Comparison of ENCODE assay signal across 13 cellular contexts in the genomic region with DNA sequence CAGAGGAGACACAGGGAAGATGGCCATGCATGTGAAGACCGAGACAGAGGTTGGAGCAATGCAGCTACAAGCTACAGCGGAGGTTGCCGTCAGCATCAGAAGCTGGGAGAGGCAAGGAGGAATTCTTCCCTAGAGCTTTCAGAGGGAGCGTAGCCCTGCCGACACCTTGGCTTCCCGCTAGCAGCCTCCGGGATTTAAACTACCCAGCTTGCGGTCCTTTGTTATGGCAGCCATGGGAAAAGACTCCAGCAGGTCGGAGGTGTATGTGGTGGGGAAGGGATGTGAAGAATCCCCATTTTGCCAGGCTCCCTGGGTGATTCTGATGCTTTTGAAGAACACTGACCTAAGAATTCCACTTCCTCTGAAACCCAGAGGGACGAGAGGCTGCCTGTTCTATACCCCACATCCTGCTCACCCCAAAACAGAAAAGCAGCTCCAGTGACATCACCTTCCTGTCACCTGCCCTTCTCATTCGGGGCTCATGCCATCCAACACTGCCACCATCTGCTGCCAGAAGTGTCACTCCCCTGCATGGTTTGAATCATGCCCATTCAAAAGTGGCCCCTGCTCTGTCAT. TPM values are rescaled to one million over a fixed set of nuclear protein-coding genes. Genes with fewer than 3 reads are reported as not detected.
DNase-seq lines count a peak whose midpoint lies in the region; ATAC-seq, FAIRE-seq and TF ChIP-seq lines count a peak whose summit lies in the region.
"Had no signal": no experiment of that assay in that cellular context is flagged by ENCODE, and none has a peak within 500 bp of the region (broad histone marks: within the 10 kb centered on the region; RNA-seq: fewer than 3 reads in every experiment).

No MANE protein-coding gene starts in this region.

- no peaks in the 10 kb centered on the region for H3K36me3 Mint-ChIP-seq in immature natural killer cell

- no peak overlapping the region for H3K4me3 ChIP-seq in BLaER1
- H3K4me3 ChIP-seq in ascending aorta, result no peak overlapping the region
- H3K4me3 ChIP-seq: body of pancreas, left ventricle myocardium inferior, Peyer's patch, upper lobe of left lung had no signal

- FAIRE-seq in HTR-8/SVneo (lab: Jason Lieb, UNC), result no peak

- peak overlapping the region; percentile 61 for H3K4me2 ChIP-seq in BLaER1

- H3K4me1 ChIP-seq in BLaER1, result peaks cover 30% of the 10 kb centered on the region
- H3K4me1 ChIP-seq in ascending aorta, result peaks cover 0 to 8% of the 10 kb centered on the region in 2 donors

- no peaks in the 10 kb centered on the region for H3K9me3 ChIP-seq in BLaER1
- H3K9me3 ChIP-seq in ascending aorta, result no peaks in the 10 kb centered on the region
- H3K9me3 ChIP-seq: body of pancreas, left ventricle myocardium inferior, Peyer's patch, upper lobe of left lung had no signal

- H3K4me1 Mint-ChIP-seq in immature natural killer cell, result peaks cover 24 to 26% of the 10 kb centered on the region in 2 donors

- H3K27ac ChIP-seq in BLaER1, result no peak overlapping the region
- no peak overlapping the region for H3K27ac ChIP-seq in ascending aorta
- H3K27ac ChIP-seq: body of pancreas, left ventricle myocardium inferior, Peyer's patch, upper lobe of left lung had no signal

- no peak overlapping the region for H3K9ac ChIP-seq in BLaER1

- no peak overlapping the region for H3K4me3 Mint-ChIP-seq in immature natural killer cell

- H4K20me1 ChIP-seq in BLaER1, result no peaks in the 10 kb centered on the region

- H3K27me3 Mint-ChIP-seq in immature natural killer cell (ENCODE audit: low read depth in 3 of 3), result peaks cover 8 to 29% (median 9%) of the 10 kb centered on the region in 3 donors

- peak; percentile 21 for ATAC-seq in GM18861 (IDR thresholded peaks at IDR 0.05; ENCODE audit: unreplicated experiment)
- ATAC-seq: body of pancreas had no signal

- H3K27ac Mint-ChIP-seq in immature natural killer cell, result peak overlapping the region in 1 of 6 donors; percentile 19

- intact Hi-C loops in ascending aorta (cut with DNase I), result no loop called here

- H3K9me3 Mint-ChIP-seq in immature natural killer cell, result peaks cover 0 to 1% (median 0%) of the 10 kb centered on the region in 6 donors

- DNase-seq in activated CD4-positive, alpha-beta T cell treated with anti-CD3 and anti-CD28 coated beads, Interleukin-2, amount 50 U/mL, for 1 hour, result peak; percentile 23
- DNase-seq in germinal center (ENCODE audit: low spot score), result peak; percentile 27
- DNase-seq in HTR-8/SVneo (ENCODE audit: insufficient read length, low spot score), result no peak
- no peak for DNase-seq in ascending aorta (ENCODE audit: low spot score in 2 of 2)
- no peak for DNase-seq in C1 segment of cervical spinal cord (lab: John Stamatoyannopoulos, UW)
- no peak for DNase-seq in immature natural killer cell
- DNase-seq: body of pancreas, left ventricle myocardium inferior, NCI-H2029, upper lobe of left lung had no signal

- H3K36me3 ChIP-seq in BLaER1 (no peaks in the 10 kb centered on the region), ascending aorta (no peaks in the 10 kb centered on the region)
- H3K36me3 ChIP-seq: left ventricle myocardium inferior, Peyer's patch, upper lobe of left lung had no signal

- no peak for TF ChIP-seq CTCF in ascending aorta (IDR thresholded peaks at IDR 0.05)

- H3K27me3 ChIP-seq in BLaER1, result no peaks in the 10 kb centered on the region
- H3K27me3 ChIP-seq in ascending aorta, result no peaks in the 10 kb centered on the region
- H3K27me3 ChIP-seq: body of pancreas, Peyer's patch, upper lobe of left lung had no signal

RNA-seq across cellular contexts. Expression of a gene that starts 3.3 kb away (rescaled TPM):
- 20.3 TPM for total RNA-seq in ascending aorta
- polyA plus RNA-seq in immature natural killer cell, result 10 to 100 TPM; 14.3 to 19.3 (median 18.4) TPM

RNA-seq across cellular contexts. Expression of a gene that starts 51.6 kb away (rescaled TPM):
- 22.0 TPM for total RNA-seq in ascending aorta
- 10 to 100 TPM in 2 of 3 donors, 1 to 10 TPM in 1; 6.7 to 11.5 (median 11.4) TPM for polyA plus RNA-seq in immature natural killer cell

Comparison
In these comparisons a context has a peak if more than half of its experiments do, and no peak if none do; other contexts are left out.
1. DNase-seq: peak in activated CD4-positive, alpha-beta T cell treated with anti-CD3 and anti-CD28 coated beads, Interleukin-2, amount 50 U/mL, for 1 hour (single experiment) and germinal center (single experiment); none in HTR-8/SVneo (single experiment), ascending aorta (0 of 2), C1 segment of cervical spinal cord (0 of 14) and immature natural killer cell (0 of 3).